26 cellular contexts compared by ENCODE assay signal in genomic region chr3:46869440-46869839, GRCh38. TPM values are rescaled to one million over a fixed set of nuclear protein-coding genes. Genes with fewer than 3 reads are reported as not detected.
DNase-seq lines count a peak whose midpoint lies in the region; ATAC-seq, FAIRE-seq and TF ChIP-seq lines count a peak whose summit lies in the region.
"Had no signal": no experiment of that assay in that cellular context is flagged by ENCODE, and none has a peak within 500 bp of the region (broad histone marks: within the 10 kb centered on the region; RNA-seq: fewer than 3 reads in every experiment).

No MANE protein-coding gene starts in this region.

- H3K27me3 ChIP-seq in K562 (ENCODE audit: control insufficient read depth in 2 of 2, insufficient read depth in 2 of 2, low read length in 2 of 2): peaks cover 19 to 65% of the 10 kb centered on the region in 2 experiments
- H3K27me3 ChIP-seq in mesenchymal stem cell (ENCODE audit: control insufficient read depth in 1 of 2, insufficient read depth in 1 of 2, low read length in 2 of 2): peaks cover 56 to 62% of the 10 kb centered on the region in 2 experiments
- H3K27me3 ChIP-seq in tibial nerve: no peaks in the 10 kb centered on the region
- H3K27me3 ChIP-seq: BLaER1 had no signal

- H2BK5ac ChIP-seq in mesenchymal stem cell (ENCODE audit: low read depth, low read length, poor library complexity, severe bottlenecking): no peak overlapping the region

- TF ChIP-seq EP300 in K562 (IDR thresholded peaks at IDR 0.05; ENCODE audit: low read length): no peak
- no peak for TF ChIP-seq EP300 in tibial nerve (IDR thresholded peaks at IDR 0.05)

- H3K4me3 Mint-ChIP-seq in activated T-cell treated with anti-CD3 and anti-CD28 coated beads, Interleukin-2, amount 50 U/mL, for 72 hours: no peak overlapping the region
- H3K4me3 Mint-ChIP-seq: CD4-positive, CD25-positive, alpha-beta regulatory T cell had no signal

- peaks cover 26% of the 10 kb centered on the region for H4K20me1 ChIP-seq in K562 (replicated peaks; ENCODE audit: control insufficient read depth, insufficient read depth, low read length)
- H4K20me1 ChIP-seq: BLaER1 had no signal

- FAIRE-seq in K562 (lab: Jason Lieb, UNC): no peak
- FAIRE-seq: A204.1, D721Med had no signal

- no peak for ATAC-seq in K562
- no peak for ATAC-seq in activated T-cell treated with anti-CD3 and anti-CD28 coated beads, Interleukin-2, amount 50 U/mL, for 72 hours (replicated peaks in 1 of 2)

- intact Hi-C loops in K562 (cut with micrococcal nuclease): loop anchor here (10.0 kb wide), 1 partner anchor 505 kb away; no protein-coding TSS in a partner anchor

- H3K27ac ChIP-seq in HEK293 (ENCODE audit: extremely low read depth, low read depth, low read length) (no peak overlapping the region), K562 (ENCODE audit: extremely low read depth, low read depth, low read length) (no peak overlapping the region), mesenchymal stem cell (ENCODE audit: low read length, poor library complexity, severe bottlenecking) (no peak overlapping the region), tibial nerve (peak overlapping the region in 3 of 4 donors; percentile 34 to 83 (median 82))

- H3K36me3 Mint-ChIP-seq in activated T-cell treated with anti-CD3 and anti-CD28 coated beads, Interleukin-2, amount 50 U/mL, for 72 hours (ENCODE audit: insufficient read depth in 2 of 2): no peaks in the 10 kb centered on the region
- H3K36me3 Mint-ChIP-seq: CD4-positive, CD25-positive, alpha-beta regulatory T cell had no signal

- H3K9ac ChIP-seq in K562 (ENCODE audit: insufficient read depth in 1 of 2, low read depth in 2 of 2, low read length in 2 of 2): peak overlapping the region in 1 of 2 experiments; percentile 76; a peak in 2 of 4 replicates
- no peak overlapping the region for H3K9ac ChIP-seq in mesenchymal stem cell (ENCODE audit: low read length)
- H3K9ac ChIP-seq: BLaER1 had no signal

- no peaks in the 10 kb centered on the region for H3K4me1 ChIP-seq in HEK293 (ENCODE audit: control insufficient read depth, insufficient read depth, low read length)
- peaks cover 0 to 15% of the 10 kb centered on the region in 2 experiments; a peak in 1 of 5 replicates for H3K4me1 ChIP-seq in K562 (replicated peaks in 1 of 2; ENCODE audit: control insufficient read depth in 2 of 2, insufficient read depth in 2 of 2, low read length in 2 of 2)
- H3K4me1 ChIP-seq in mesenchymal stem cell (ENCODE audit: control insufficient read depth, insufficient read depth, low read depth, low read length): peaks cover 17% of the 10 kb centered on the region
- H3K4me1 ChIP-seq in tibial nerve: peaks cover 13 to 94% (median 47%) of the 10 kb centered on the region in 4 donors

- no peak overlapping the region for H3K14ac ChIP-seq in mesenchymal stem cell (ENCODE audit: low read length in 2 of 2)

- H2AK5ac ChIP-seq in mesenchymal stem cell (ENCODE audit: low read length, severe bottlenecking): no peak overlapping the region

- no peak for TF ChIP-seq POLR2A in K562 (conservative IDR thresholded peaks at IDR 0.05)
- TF ChIP-seq POLR2A in tibial nerve (IDR thresholded peaks at IDR 0.05): no peak

- H3K9me3 ChIP-seq in HEK293 (ENCODE audit: control insufficient read depth, insufficient read depth, low read depth, low read length) (no peaks in the 10 kb centered on the region), K562 (replicated peaks; ENCODE audit: control insufficient read depth, insufficient read depth, low read depth, low read length) (no peaks in the 10 kb centered on the region), mesenchymal stem cell (ENCODE audit: control insufficient read depth, low read length) (no peaks in the 10 kb centered on the region), tibial nerve (no peaks in the 10 kb centered on the region)
- H3K9me3 ChIP-seq: BLaER1 had no signal

- H2BK12ac ChIP-seq in mesenchymal stem cell (ENCODE audit: low read length in 2 of 2): no peak overlapping the region

- H3K27me3 Mint-ChIP-seq in activated T-cell treated with anti-CD3 and anti-CD28 coated beads, Interleukin-2, amount 50 U/mL, for 72 hours (ENCODE audit: low read depth): peaks cover 5% of the 10 kb centered on the region

- H2BK120ac ChIP-seq in mesenchymal stem cell (ENCODE audit: low read depth, low read length): no peak overlapping the region

- under 1% methylated on average over 10 of the region's 10 CpGs for WGBS in K562 (ENCODE audit: insufficient coverage, low coverage, missing lambda C conversion rate)
- 87% methylated on average over 10 of the region's 10 CpGs for WGBS in mesenchymal stem cell
- WGBS in tibial nerve, 2 donors: 63 to 66% methylated on average over 10 of the region's 10 CpGs

- H3K27ac Mint-ChIP-seq in activated T-cell treated with anti-CD3 and anti-CD28 coated beads, Interleukin-2, amount 50 U/mL, for 72 hours: no peak overlapping the region
- H3K27ac Mint-ChIP-seq: CD4-positive, CD25-positive, alpha-beta regulatory T cell had no signal

- no TSS peak for BruUV-seq in K562 (replicated peaks; lab: Mats Ljungman, UMichigan)

- H2BK15ac ChIP-seq in mesenchymal stem cell (ENCODE audit: low read depth, poor library complexity, severe bottlenecking): no peak overlapping the region

- H3K4me3 ChIP-seq in HEK293 (ENCODE audit: low read depth, low read length) (no peak overlapping the region), K562 (no peak overlapping the region), mesenchymal stem cell (ENCODE audit: insufficient read depth in 1 of 2, low read depth in 1 of 2, low read length in 2 of 2) (no peak overlapping the region), tibial nerve (no peak overlapping the region)
- H3K4me3 ChIP-seq: BLaER1 had no signal

- H3K4ac ChIP-seq in mesenchymal stem cell (ENCODE audit: low read depth in 1 of 2, low read length in 2 of 2): no peak overlapping the region

- TF ChIP-seq CTCF in HEK293 (tag by site-specific recombination; IDR thresholded peaks at IDR 0.05) (no peak), K562 (IDR thresholded peaks at IDR 0.05 in 2 of 3, conservative IDR thresholded peaks at IDR 0.05 in 1 of 3; ENCODE audit: insufficient read depth in 2 of 3, low read depth in 1 of 3, low read length in 3 of 3) (no peak), tibial nerve (IDR thresholded peaks at IDR 0.05) (no peak)

- no peak overlapping the region for H2AFZ ChIP-seq in K562 (ENCODE audit: low read depth, low read length)
- H2AFZ ChIP-seq in mesenchymal stem cell (ENCODE audit: low read depth, low read length): no peak overlapping the region

- no peaks in the 10 kb centered on the region for H3K79me2 ChIP-seq in K562 (ENCODE audit: control insufficient read depth, insufficient read depth, low read length)

- H3K4me2 ChIP-seq in K562 (ENCODE audit: insufficient read depth, low read length): no peak overlapping the region
- no peak overlapping the region for H3K4me2 ChIP-seq in mesenchymal stem cell (ENCODE audit: low read length, poor library complexity, severe bottlenecking)

- POLR2A ChIA-PET in HEK293 (lab: Yijun Ruan, JAX): no interaction called here
- POLR2A ChIA-PET in K562 (lab: Yijun Ruan, JAX): interaction anchor here (0.7 kb wide), 1 partner anchor 12 kb away, joined by 3 read pairs; no protein-coding TSS in a partner anchor

- CTCF ChIA-PET in HEK293 (lab: Yijun Ruan, JAX) (interaction anchor here (1.0 to 1.6 kb wide), 3 partner anchors 15 to 44 kb away, joined by 3 read pairs; no protein-coding TSS in a partner anchor), K562 (lab: Yijun Ruan, JAX; ENCODE audit: low intra/inter-chr PET ratio) (interaction anchor here (0.8 kb wide), 1 partner anchor 39 kb away, joined by 3 read pairs; no protein-coding TSS in a partner anchor)

- H3K36me3 ChIP-seq in HEK293 (ENCODE audit: control insufficient read depth in 2 of 2, insufficient read depth in 1 of 2, low read length in 2 of 2) (no peaks in the 10 kb centered on the region), K562 (ENCODE audit: control insufficient read depth, insufficient read depth, low read length) (no peaks in the 10 kb centered on the region), mesenchymal stem cell (ENCODE audit: control insufficient read depth in 1 of 2, insufficient read depth in 2 of 2, low read depth in 1 of 2, low read length in 2 of 2) (no peaks in the 10 kb centered on the region), tibial nerve (no peaks in the 10 kb centered on the region)
- H3K36me3 ChIP-seq: BLaER1 had no signal

- no peak overlapping the region for H4K8ac ChIP-seq in mesenchymal stem cell (ENCODE audit: low read length)

- no peaks in the 10 kb centered on the region for H3K79me1 ChIP-seq in mesenchymal stem cell (replicated peaks; ENCODE audit: low read length, poor library complexity, severe bottlenecking)

- H4K91ac ChIP-seq in mesenchymal stem cell (ENCODE audit: low read length): peak overlapping the region; percentile 52

- H3K9me1 ChIP-seq in K562 (ENCODE audit: control insufficient read depth, insufficient read depth, low read length): no peaks in the 10 kb centered on the region

- no peak overlapping the region for H3K23ac ChIP-seq in mesenchymal stem cell (ENCODE audit: low read length in 2 of 2)

- no peak for TF ChIP-seq RAD21 in K562 (CRISPR knock-in tag; conservative IDR thresholded peaks at IDR 0.05 in 1 of 2, IDR thresholded peaks at IDR 0.05 in 1 of 2)

- no peaks in the 10 kb centered on the region for H3K9me3 Mint-ChIP-seq in activated T-cell treated with anti-CD3 and anti-CD28 coated beads, Interleukin-2, amount 50 U/mL, for 72 hours
- H3K9me3 Mint-ChIP-seq: CD4-positive, CD25-positive, alpha-beta regulatory T cell had no signal

- H3K18ac ChIP-seq in mesenchymal stem cell (ENCODE audit: low read depth in 1 of 2, low read length in 2 of 2): no peak overlapping the region

- peaks cover 12% of the 10 kb centered on the region for H3K4me1 Mint-ChIP-seq in activated T-cell treated with anti-CD3 and anti-CD28 coated beads, Interleukin-2, amount 50 U/mL, for 72 hours (ENCODE audit: low read depth)

- DNase-seq in K562 (ENCODE audit: extremely low read depth in 1 of 4, low spot score in 3 of 4): no peak
- no peak for DNase-seq in mesenchymal stem cell
- no peak for DNase-seq in tibial nerve (ENCODE audit: low spot score in 2 of 2)
- DNase-seq in activated CD4-positive, CD25-positive, alpha-beta regulatory T cell treated with anti-CD3 and anti-CD28 coated beads, Interleukin-2, amount 50 U/mL, for 72 hours: no peak
- no peak for DNase-seq in activated CD4-positive, alpha-beta T cell treated with anti-CD3 and anti-CD28 coated beads, Interleukin-2, amount 50 U/mL, for 48 hours
- no peak for DNase-seq in SK-N-DZ (ENCODE audit: low spot score)
- DNase-seq in activated T-cell treated with anti-CD3 and anti-CD28 coated beads, Interleukin-2, amount 50 U/mL, for 72 hours: no peak
- DNase-seq: CD4-positive, CD25-positive, alpha-beta regulatory T cell; GOT3; HCEC 1CT; Karpas-422; NCI-H1092; NCI-H1436 treated with DMSO at 0.1 percent for 48 hours; NCI-H187 treated with DMSO at 0.1 percent for 48 hours; NCI-H446; NCI-H526; NCI-H82; Right ventricle myocardium superior; RPMI8226 had no signal

- in situ Hi-C loops in K562 (cut with MboI): no loop called here

RNA-seq across cellular contexts. Expression of gene MYL3, which starts 6.2 kb away (rescaled TPM):
- total RNA-seq in K562 (2011; cell fraction: chromatin; rRNA removed; ENCODE audit: low replicate concordance): not detected in 2 replicates
- total RNA-seq in K562 (2011; cell fraction: nucleolus; rRNA removed): not detected in 2 replicates
- not detected in 2 replicates for total RNA-seq in K562 (2011; cell fraction: nucleoplasm; rRNA removed)
- 0.14 TPM in 1 of 2 replicates, not detected in the other for total RNA-seq in K562 (2014; rRNA removed)
- total RNA-seq in K562 (2014; rRNA removed; fragmentation: Illumina TruSeq; extraction: Trizol): not detected in 2 replicates
- not detected in 2 replicates for total RNA-seq in K562 (2015; rRNA removed; fragmentation: Illumina TruSeq; extraction: Trizol)
- total RNA-seq in K562 (2021): not detected in 2 replicates
- not detected in 2 replicates for polyA plus RNA-seq in K562 (2011; rRNA removed)
- not detected in 2 replicates for polyA plus RNA-seq in K562 (2011; cell fraction: cytosol; rRNA removed)
- polyA plus RNA-seq in K562 (2011; cell fraction: nucleus; rRNA removed): not detected in 2 replicates
- not detected in 2 replicates for polyA plus RNA-seq in K562 (2012)
- polyA plus RNA-seq in K562 (2014; fragmentation: Illumina TruSeq; extraction: Trizol): not detected in 2 replicates
- polyA plus RNA-seq in K562 (2014; fragmentation: Nextera tagmentation; extraction: Ambion mirVana): under 1 TPM in 1 of 2 experiments, not detected in 1; 0.45 TPM
- not detected in 2 replicates for polyA plus RNA-seq in K562 (2014; rRNA removed)
- not detected in 2 replicates for polyA minus RNA-seq in K562 (2011; rRNA and poly(A)+ RNA removed)
- not detected in 2 replicates for polyA minus RNA-seq in K562 (2011; cell fraction: cytosol; rRNA and poly(A)+ RNA removed)
- not detected in 2 replicates for polyA minus RNA-seq in K562 (2011; cell fraction: nucleus; rRNA and poly(A)+ RNA removed)
- 0.25 TPM for polyA plus RNA-seq in mesenchymal stem cell (2013, experiment 1 of 2)
- polyA plus RNA-seq in mesenchymal stem cell (2013, experiment 2 of 2): 0.14 TPM
- 10 to 100 TPM in 1 of 4 donors, 1 to 10 TPM in 3; 5.4 to 17.1 (median 8.6) TPM for total RNA-seq in tibial nerve
- polyA plus RNA-seq in SK-N-DZ (2014; cell fraction: cytosol; rRNA removed): not detected in 2 replicates
- polyA plus RNA-seq in SK-N-DZ (2014; cell fraction: nucleus; rRNA removed): not detected in 2 replicates
- total RNA-seq in activated T-cell treated with anti-CD3 and anti-CD28 coated beads, Interleukin-2, amount 50 U/mL, for 72 hours: not detected
- total RNA-seq: CD4-positive, CD25-positive, alpha-beta regulatory T cell; Daoy; SK-MEL-5 had no signal
- polyA plus RNA-seq: AG04450; CD4-positive, CD25-positive, alpha-beta regulatory T cell had no signal

RNA-seq across cellular contexts. Expression of gene PTH1R, which starts 8.1 kb away (rescaled TPM):
- total RNA-seq in K562 (2011; cell fraction: chromatin; rRNA removed; ENCODE audit: low replicate concordance): not detected in 2 replicates
- not detected in 2 replicates for total RNA-seq in K562 (2011; cell fraction: nucleolus; rRNA removed)
- total RNA-seq in K562 (2011; cell fraction: nucleoplasm; rRNA removed): not detected in 2 replicates
- total RNA-seq in K562 (2014; rRNA removed): not detected in 2 replicates
- not detected in 2 replicates for total RNA-seq in K562 (2014; rRNA removed; fragmentation: Illumina TruSeq; extraction: Trizol)
- not detected in 2 replicates for total RNA-seq in K562 (2015; rRNA removed; fragmentation: Illumina TruSeq; extraction: Trizol)
- total RNA-seq in K562 (2021): not detected in 2 replicates
- polyA plus RNA-seq in K562 (2011; rRNA removed): not detected in 2 replicates
- polyA plus RNA-seq in K562 (2011; cell fraction: cytosol; rRNA removed): not detected in 2 replicates
- polyA plus RNA-seq in K562 (2011; cell fraction: nucleus; rRNA removed): not detected in 2 replicates
- polyA plus RNA-seq in K562 (2012): not detected in 2 replicates
- polyA plus RNA-seq in K562 (2014; fragmentation: Illumina TruSeq; extraction: Trizol): not detected in 2 replicates
- polyA plus RNA-seq in K562 (2014; fragmentation: Nextera tagmentation; extraction: Ambion mirVana): not detected
- polyA plus RNA-seq in K562 (2014; rRNA removed): not detected in 2 replicates
- not detected in 2 replicates for polyA minus RNA-seq in K562 (2011; rRNA and poly(A)+ RNA removed)
- polyA minus RNA-seq in K562 (2011; cell fraction: cytosol; rRNA and poly(A)+ RNA removed): not detected in 2 replicates
- not detected in 2 replicates for polyA minus RNA-seq in K562 (2011; cell fraction: nucleus; rRNA and poly(A)+ RNA removed)
- 0.15 TPM for polyA plus RNA-seq in mesenchymal stem cell (2013, experiment 1 of 2)
- polyA plus RNA-seq in mesenchymal stem cell (2013, experiment 2 of 2): 0.27 TPM
- total RNA-seq in tibial nerve: 10 to 100 TPM in 3 of 4 donors, 1 to 10 TPM in 1; 8.1 to 14.3 (median 13.6) TPM
- polyA plus RNA-seq in SK-N-DZ (2014; cell fraction: cytosol; rRNA removed): 0.43 and 0.46 TPM in 2 replicates
- polyA plus RNA-seq in SK-N-DZ (2014; cell fraction: nucleus; rRNA removed): 1.3 and 2.0 TPM in 2 replicates
- total RNA-seq in activated T-cell treated with anti-CD3 and anti-CD28 coated beads, Interleukin-2, amount 50 U/mL, for 72 hours: not detected
- total RNA-seq: CD4-positive, CD25-positive, alpha-beta regulatory T cell; Daoy; SK-MEL-5 had no signal
- polyA plus RNA-seq: CD4-positive, CD25-positive, alpha-beta regulatory T cell had no signal

Comparison
In these comparisons a context has a peak if more than half of its experiments do, and no peak if none do; other contexts are left out.
1. H3K27ac ChIP-seq: peak in tibial nerve (3 of 4); none in HEK293 (single experiment), K562 (single experiment) and mesenchymal stem cell (single experiment).
2. RNA of gene MYL3, which starts 6.2 kb away (total RNA-seq): 5.4 to 17.1 TPM in tibial nerve; not detected in activated T-cell treated with anti-CD3 and anti-CD28 coated beads, Interleukin-2, amount 50 U/mL, for 72 hours and 0.14 TPM in K562; every median in the first group is over 4 times any median in the second.
3. RNA of gene PTH1R, which starts 8.1 kb away (total RNA-seq): 8.1 to 14.3 TPM in tibial nerve; not detected in activated T-cell treated with anti-CD3 and anti-CD28 coated beads, Interleukin-2, amount 50 U/mL, for 72 hours and not detected in K562; every median in the first group is over 4 times any median in the second.